14 cellular contexts compared by ENCODE assay signal in the genomic region with DNA sequence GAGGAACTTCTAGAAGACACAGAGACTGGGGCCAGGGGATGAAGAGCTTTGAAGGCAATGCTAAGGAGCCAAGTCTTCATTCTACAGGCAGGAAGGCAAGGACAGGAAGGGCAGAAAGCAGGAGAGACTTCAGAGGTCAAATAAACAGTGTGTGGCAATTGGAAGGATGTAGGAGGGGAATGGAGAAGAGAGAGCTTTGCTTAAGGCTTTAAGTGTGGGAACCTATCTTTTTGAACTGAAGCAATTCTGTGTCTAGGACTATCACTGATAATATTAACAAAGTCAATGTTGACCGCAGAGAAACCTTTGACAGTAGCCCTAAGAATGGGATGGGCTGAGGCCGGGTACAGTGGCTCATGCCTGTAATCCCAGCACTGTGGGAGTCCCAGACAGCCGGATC.
DNase-seq lines count a peak whose midpoint lies in the region; ATAC-seq, FAIRE-seq and TF ChIP-seq lines count a peak whose summit lies in the region.
"Had no signal": no experiment of that assay in that cellular context is flagged by ENCODE, and none has a peak within 500 bp of the region (broad histone marks: within the 10 kb centered on the region; RNA-seq: fewer than 3 reads in every experiment).

No MANE protein-coding gene starts in this region.

- H2AFZ ChIP-seq in SK-N-SH (ENCODE audit: low read depth) (no peak overlapping the region), endothelial cell of umbilical vein (ENCODE audit: low read depth, low read length) (no peak overlapping the region)

- peaks cover 52% of the 10 kb centered on the region for H3F3A ChIP-seq in SK-N-SH (replicated peaks; ENCODE audit: insufficient read depth)

- POLR2A ChIA-PET in SK-N-SH (lab: Yijun Ruan, JAX): no interaction called here
- POLR2A ChIA-PET in RWPE1 (lab: Yijun Ruan, JAX; ENCODE audit: low non-redundant PET): no interaction called here
- POLR2A ChIA-PET in endothelial cell of umbilical vein (lab: Charles Lee): no interaction called here

- TF ChIP-seq EP300 in SK-N-SH (IDR thresholded peaks at IDR 0.05; ENCODE audit: borderline replicate concordance in 1 of 2, low read depth in 1 of 2, low read length in 1 of 2) (no peak), sigmoid colon (IDR thresholded peaks at IDR 0.05) (no peak), suprapubic skin (IDR thresholded peaks at IDR 0.05) (no peak)

- H3K79me2 ChIP-seq in SK-N-SH (ENCODE audit: insufficient read depth) (peaks cover 74% of the 10 kb centered on the region), endothelial cell of umbilical vein (ENCODE audit: control insufficient read depth, insufficient read depth, low read length) (no peaks in the 10 kb centered on the region)

- no peaks in the 10 kb centered on the region for H3K27me3 ChIP-seq in SK-N-SH (ENCODE audit: insufficient read depth)
- no peaks in the 10 kb centered on the region for H3K27me3 ChIP-seq in endothelial cell of umbilical vein (ENCODE audit: control insufficient read depth in 2 of 2, insufficient read depth in 2 of 2, low read length in 2 of 2)
- no peaks in the 10 kb centered on the region for H3K27me3 ChIP-seq in sigmoid colon
- no peaks in the 10 kb centered on the region for H3K27me3 ChIP-seq in suprapubic skin

- 88% methylated on average over 3 of the region's 3 CpGs for WGBS in SK-N-SH (ENCODE audit: low lambda C conversion rate)
- 87 to 92% methylated on average over 3 of the region's 3 CpGs for WGBS in sigmoid colon, 2 donors
- 90% methylated on average over 3 of the region's 3 CpGs for WGBS in suprapubic skin

- H3K9me2 ChIP-seq in SK-N-SH: no peaks in the 10 kb centered on the region

- no peaks in the 10 kb centered on the region for H3K9me1 ChIP-seq in endothelial cell of umbilical vein (replicated peaks; ENCODE audit: control insufficient read depth, extremely low read depth, insufficient read depth, low read length)

- TF ChIP-seq POLR2A in endothelial cell of umbilical vein (IDR thresholded peaks at IDR 0.05; ENCODE audit: low read depth, low read length) (no peak), sigmoid colon (IDR thresholded peaks at IDR 0.05) (no peak), suprapubic skin (IDR thresholded peaks at IDR 0.05) (no peak)

- intact Hi-C loops in endothelial cell of umbilical vein (cut with micrococcal nuclease) (no loop called here), sigmoid colon (cut with DNase I) (no loop called here)

- TF ChIP-seq RAD21 in SK-N-SH (IDR thresholded peaks at IDR 0.05; ENCODE audit: low read length): no peak

- dilution Hi-C loops in endothelial cell of umbilical vein (cut with MboI; ENCODE audit: extremely low pct_ligation_motif_present, low sequenced_read_pairs): no loop called here

- H3K4me2 ChIP-seq in SK-N-SH (peak overlapping the region; percentile 57), endothelial cell of umbilical vein (ENCODE audit: insufficient read depth, low read length) (peak overlapping the region; percentile 34)

- H3K4me3 ChIP-seq in SK-N-SH (ENCODE audit: low read depth in 2 of 2, low read length in 1 of 2) (no peak overlapping the region), endothelial cell of umbilical vein (replicated peaks in 1 of 3; ENCODE audit: insufficient read depth in 1 of 3, low read depth in 1 of 3, low read length in 3 of 3) (no peak overlapping the region), sigmoid colon (no peak overlapping the region), suprapubic skin (no peak overlapping the region)

- H3K9ac ChIP-seq in SK-N-SH: peak overlapping the region; percentile 54; the same call in 1 of the 2 replicates
- no peak overlapping the region for H3K9ac ChIP-seq in endothelial cell of umbilical vein (replicated peaks; ENCODE audit: extremely low read depth, insufficient read depth, low read length)

- H4K20me1 ChIP-seq in SK-N-SH (ENCODE audit: insufficient read depth): no peaks in the 10 kb centered on the region
- no peaks in the 10 kb centered on the region for H4K20me1 ChIP-seq in endothelial cell of umbilical vein (replicated peaks; ENCODE audit: control insufficient read depth, extremely low read depth, insufficient read depth, low read length)

- ATAC-seq in SK-N-SH treated with all-trans-retinoic acid at 6 μM for 48 hours: no peak; the same call in 1 of the 3 replicates
- ATAC-seq: left ventricle myocardium superior had no signal

- peak; percentile 85 for FAIRE-seq in endothelial cell of umbilical vein (lab: Jason Lieb, UNC)

- no TSS peak for BruUV-seq in endothelial cell of umbilical vein (replicated peaks; lab: Mats Ljungman, UMichigan)

- peaks cover 4 to 36% of the 10 kb centered on the region in 2 experiments for H3K4me1 ChIP-seq in SK-N-SH (ENCODE audit: control insufficient read depth in 1 of 2, insufficient read depth in 2 of 2, low read depth in 1 of 2, low read length in 1 of 2)
- H3K4me1 ChIP-seq in endothelial cell of umbilical vein (ENCODE audit: control insufficient read depth, extremely low read depth, insufficient read depth, low read length): peaks cover 20% of the 10 kb centered on the region
- peaks cover 0 to 40% (median 27%) of the 10 kb centered on the region in 4 donors for H3K4me1 ChIP-seq in sigmoid colon
- H3K4me1 ChIP-seq in suprapubic skin: no peaks in the 10 kb centered on the region

- H3K27ac ChIP-seq in SK-N-SH (ENCODE audit: low read depth in 2 of 2, low read length in 1 of 2) (peak overlapping the region in 1 of 2 experiments; percentile 99; a peak in 2 of 4 replicates), RWPE1 (peak overlapping the region; percentile 14; the same call in 1 of the 2 replicates), endothelial cell of umbilical vein (ENCODE audit: insufficient read depth, low read depth, low read length) (peak overlapping the region; percentile 23), sigmoid colon (peak overlapping the region in 3 of 4 donors; percentile 26 to 36 (median 31)), suprapubic skin (no peak overlapping the region)

- no peak for TF ChIP-seq CTCF in SK-N-SH (IDR thresholded peaks at IDR 0.05)
- no peak for TF ChIP-seq CTCF in RWPE1 (conservative IDR thresholded peaks at IDR 0.05; ENCODE audit: low read depth)
- TF ChIP-seq CTCF in endothelial cell of umbilical vein (IDR thresholded peaks at IDR 0.05; ENCODE audit: extremely low read depth in 1 of 2, insufficient read depth in 1 of 2, low read depth in 1 of 2, low read length in 2 of 2): no peak
- TF ChIP-seq CTCF in sigmoid colon (IDR thresholded peaks at IDR 0.05): no peak
- TF ChIP-seq CTCF in suprapubic skin (IDR thresholded peaks at IDR 0.05): no peak

- no peaks in the 10 kb centered on the region for H3K9me3 ChIP-seq in SK-N-SH
- H3K9me3 ChIP-seq in endothelial cell of umbilical vein (replicated peaks; ENCODE audit: control insufficient read depth, insufficient read depth, low read length): no peaks in the 10 kb centered on the region
- H3K9me3 ChIP-seq in sigmoid colon: no peaks in the 10 kb centered on the region
- no peaks in the 10 kb centered on the region for H3K9me3 ChIP-seq in suprapubic skin

- H3K36me3 ChIP-seq in SK-N-SH (replicated peaks in 1 of 2; ENCODE audit: control insufficient read depth in 1 of 2, insufficient read depth in 2 of 2, low read length in 1 of 2) (no peaks in the 10 kb centered on the region), endothelial cell of umbilical vein (ENCODE audit: control insufficient read depth in 2 of 2, extremely low read depth in 1 of 2, insufficient read depth in 2 of 2, low read length in 2 of 2) (no peaks in the 10 kb centered on the region), sigmoid colon (no peaks in the 10 kb centered on the region), suprapubic skin (no peaks in the 10 kb centered on the region)

- CTCF ChIA-PET in SK-N-SH (lab: Yijun Ruan, JAX) (no interaction called here), RWPE1 (lab: Yijun Ruan, JAX) (interaction anchor here (0.6 to 1.2 kb wide), 3 partner anchors 11 to 599 kb away, joined by 3 to 4 read pairs (median 4); no protein-coding TSS in a partner anchor), endothelial cell of umbilical vein (lab: Charles Lee) (interaction anchor here (0.7 to 2.6 kb wide), 7 partner anchors 13 to 708 kb away, joined by 3 to 10 read pairs (median 3); no protein-coding TSS in a partner anchor)

- no peak for DNase-seq in SK-N-SH
- DNase-seq in RWPE1 (ENCODE audit: low spot score): no peak
- peak; percentile 77 for DNase-seq in endothelial cell of umbilical vein (ENCODE audit: low read depth, low spot score)
- DNase-seq in sigmoid colon: no peak
- no peak for DNase-seq in hypothalamus (lab: John Stamatoyannopoulos, UW)
- DNase-seq in suprapubic skin (ENCODE audit: low spot score in 2 of 2): no peak
- DNase-seq in NCI-H82 treated with DMSO at 0.1 percent for 48 hours (lab: John Stamatoyannopoulos, UW; ENCODE audit: unreplicated experiment): no peak
- DNase-seq: activated CD4-positive, alpha-beta T cell treated with anti-CD3 and anti-CD28 coated beads, Interleukin-2, amount 50 U/mL, for 4 hours; central memory CD4-positive, alpha-beta T cell; left ventricle myocardium superior; NCI-H1092 treated with DMSO at 0.1 percent for 48 hours; OCI-M1; T-cell had no signal

TF ChIP-seq in SK-N-SH, 30 proteins besides CTCF, POLR2A, EP300 and RAD21:
- no peak for TF ChIP-seq RCOR1 (IDR thresholded peaks at IDR 0.05; ENCODE audit: low read length)
- TF ChIP-seq MEF2A (IDR thresholded peaks at IDR 0.05; ENCODE audit: borderline replicate concordance, low read depth): no peak
- no peak for TF ChIP-seq CHD2 (IDR thresholded peaks at IDR 0.05; ENCODE audit: low read length, partially characterized antibody)
- no peak for TF ChIP-seq RFX5 (IDR thresholded peaks at IDR 0.05; ENCODE audit: low read length)
- no peak for TF ChIP-seq POLR2AphosphoS5 (IDR thresholded peaks at IDR 0.05; ENCODE audit: low read depth, low read length)

TF ChIP-seq in endothelial cell of umbilical vein, 7 proteins besides CTCF, POLR2A, EP300 and RAD21:
- no peak for TF ChIP-seq FOS (IDR thresholded peaks at IDR 0.05; ENCODE audit: borderline replicate concordance, insufficient read depth, low read length)
- no peak for TF ChIP-seq MAX (IDR thresholded peaks at IDR 0.05; ENCODE audit: insufficient read depth, insufficient read length)
- no peak for TF ChIP-seq GATA2 (IDR thresholded peaks at IDR 0.05; ENCODE audit: insufficient read depth, insufficient read length, low read depth, low read length)
- TF ChIP-seq EZH2 (IDR thresholded peaks at IDR 0.05; ENCODE audit: borderline replicate concordance, low read depth, low read length, severe bottlenecking): no peak
- no peak for TF ChIP-seq JUN (IDR thresholded peaks at IDR 0.05; ENCODE audit: borderline replicate concordance, insufficient read depth, insufficient read length, low read depth)
- TF ChIP-seq MYC (IDR thresholded peaks at IDR 0.05; ENCODE audit: low read depth, low read length): no peak
- TF ChIP-seq POLR2AphosphoS5 (IDR thresholded peaks at IDR 0.05; ENCODE audit: insufficient read depth, low read depth, low read length): no peak
